ENCODE assay signal across 10 cellular contexts in the genomic region with DNA sequence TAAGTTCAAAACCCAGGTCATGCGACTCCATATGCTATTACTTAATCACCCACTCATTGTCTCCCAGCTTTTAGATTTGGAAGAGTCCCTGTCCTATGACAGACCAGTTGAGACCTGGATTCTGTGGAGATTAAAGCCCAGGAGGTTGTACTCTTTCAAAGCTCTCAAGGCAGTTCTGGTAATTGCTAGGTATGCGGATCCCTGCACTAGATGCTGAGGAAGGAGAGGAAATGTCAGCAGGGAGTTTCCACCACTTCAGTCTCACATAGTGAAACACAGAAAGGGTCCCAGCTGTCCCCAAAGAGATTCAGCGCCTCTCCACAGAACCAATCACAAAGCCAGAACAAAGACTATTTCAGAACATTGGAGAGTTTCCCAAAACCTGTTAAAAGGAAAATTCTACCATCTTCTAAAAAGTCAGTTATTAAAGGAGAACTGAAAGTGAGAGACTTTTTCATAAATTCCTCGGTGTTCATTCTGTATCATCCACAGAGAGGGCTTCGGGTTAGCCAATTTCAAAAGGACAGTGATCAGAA. TPM values are rescaled to one million over a fixed set of nuclear protein-coding genes. Genes with fewer than 3 reads are reported as not detected.
DNase-seq lines count a peak whose midpoint lies in the region; ATAC-seq and TF ChIP-seq lines count a peak whose summit lies in the region.
"Had no signal": no experiment of that assay in that cellular context is flagged by ENCODE, and none has a peak within 500 bp of the region (broad histone marks: within the 10 kb centered on the region; RNA-seq: fewer than 3 reads in every experiment).

No MANE protein-coding gene starts in this region.

- peaks cover 79% of the 10 kb centered on the region for H3K4me1 ChIP-seq in left ventricle myocardium inferior
- H3K4me1 ChIP-seq in thymus (ENCODE audit: control insufficient read depth, insufficient read depth, low read length), result peaks cover 6% of the 10 kb centered on the region

- H3K36me3 ChIP-seq in left ventricle myocardium inferior (peaks cover 57% of the 10 kb centered on the region), thymus (ENCODE audit: control insufficient read depth, insufficient read depth) (peaks cover 30% of the 10 kb centered on the region)

- ATAC-seq in left cardiac atrium (no peak), HG02970 (IDR thresholded peaks at IDR 0.05; ENCODE audit: low FRiP score, unreplicated experiment) (peak; percentile 42)

- peak overlapping the region; percentile 88 for H3K27ac Mint-ChIP-seq in T-helper 2 cell treated with Interferon-gamma antibody and Interleukin-4, amounts not matched to agents 5 μg/mL and 100 μg/mL, for 36 hours

- peaks cover 62% of the 10 kb centered on the region for H3K4me1 Mint-ChIP-seq in T-helper 2 cell treated with Interferon-gamma antibody and Interleukin-4, amounts not matched to agents 5 μg/mL and 100 μg/mL, for 36 hours (ENCODE audit: low read depth)

- H3K27me3 Mint-ChIP-seq in T-helper 2 cell treated with Interferon-gamma antibody and Interleukin-4, amounts not matched to agents 5 μg/mL and 100 μg/mL, for 36 hours (ENCODE audit: low read depth), result no peaks in the 10 kb centered on the region

- H3K9me3 Mint-ChIP-seq in T-helper 2 cell treated with Interferon-gamma antibody and Interleukin-4, amounts not matched to agents 5 μg/mL and 100 μg/mL, for 36 hours, result peaks cover 4% of the 10 kb centered on the region

- peak overlapping the region; percentile 72 for H3K4me3 Mint-ChIP-seq in T-helper 2 cell treated with Interferon-gamma antibody and Interleukin-4, amounts not matched to agents 5 μg/mL and 100 μg/mL, for 36 hours

- H3K4me3 ChIP-seq in left ventricle myocardium inferior (no peak overlapping the region), thymus (ENCODE audit: low read length) (no peak overlapping the region)

- TF ChIP-seq CTCF in left ventricle myocardium inferior (IDR thresholded peaks at IDR 0.05; ENCODE audit: borderline replicate concordance), result no peak

- H3K36me3 Mint-ChIP-seq in T-helper 2 cell treated with Interferon-gamma antibody and Interleukin-4, amounts not matched to agents 5 μg/mL and 100 μg/mL, for 36 hours (ENCODE audit: low read depth), result peaks cover 62% of the 10 kb centered on the region

- intact Hi-C loops in left ventricle myocardium inferior (cut with micrococcal nuclease) (no loop called here), left cardiac atrium (cut with DNase I) (no loop called here), posterior vena cava (cut with DNase I) (no loop called here)

- DNase-seq in left ventricle myocardium inferior (no peak), left cardiac atrium (no peak), posterior vena cava (ENCODE audit: low spot score) (no peak), iPS-NIHi11 (ENCODE audit: low spot score) (no peak), NCI-H2081 treated with DMSO at 0.1 percent for 48 hours (lab: John Stamatoyannopoulos, UW) (no peak)
- peak; percentile 33 for DNase-seq in T-helper 2 cell treated with Interferon-gamma antibody and Interleukin-4, amounts not matched to agents 5 μg/mL and 100 μg/mL, for 36 hours (ENCODE audit: low spot score)
- DNase-seq: Kasumi-1 had no signal

- H3K27me3 ChIP-seq in left ventricle myocardium inferior (ENCODE audit: low read depth), result no peaks in the 10 kb centered on the region
- no peaks in the 10 kb centered on the region for H3K27me3 ChIP-seq in thymus (ENCODE audit: control insufficient read depth, insufficient read depth)

- WGBS in thymus, result 88% methylated on average over 5 of the region's 5 CpGs

- H3K27ac ChIP-seq in left ventricle myocardium inferior (replicated peaks), result peak overlapping the region; percentile 0
- H3K27ac ChIP-seq in thymus (ENCODE audit: low read depth), result peak overlapping the region; percentile 53
- H3K27ac ChIP-seq: C4-2B had no signal

- H3K9me3 ChIP-seq in left ventricle myocardium inferior (replicated peaks) (peaks cover 8% of the 10 kb centered on the region), thymus (ENCODE audit: control insufficient read depth) (no peaks in the 10 kb centered on the region)

RNA-seq across cellular contexts. Expression of a gene that starts 53.4 kb away (rescaled TPM):
- total RNA-seq in left ventricle myocardium inferior (25.9 TPM), left cardiac atrium (10 to 100 TPM; 27.1 to 30.0 TPM), posterior vena cava (10 to 100 TPM; 25.1 to 29.4 TPM)
- polyA plus RNA-seq in thymus, result 42.2 TPM
